37 cellular contexts compared by ENCODE assay signal in the genomic region with DNA sequence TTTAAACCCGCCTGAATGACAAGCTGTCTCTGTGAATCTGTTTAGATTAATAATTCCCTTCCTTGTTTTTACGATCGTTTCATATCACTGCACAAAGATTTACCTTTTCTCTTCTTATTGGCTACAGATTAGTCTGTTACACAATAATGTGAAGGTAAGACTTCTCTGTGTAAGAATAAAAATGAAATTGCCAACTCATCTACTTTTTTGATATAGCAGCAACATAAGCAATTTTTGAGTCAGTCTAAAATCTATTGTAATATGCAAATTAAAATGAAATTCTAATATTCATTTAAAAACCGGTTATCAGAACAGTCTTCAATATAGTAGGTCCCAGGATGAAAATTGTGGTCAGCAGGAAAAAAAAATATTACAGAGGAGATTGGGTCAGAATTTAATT.
"Had no signal": no experiment of that assay in that cellular context is flagged by ENCODE, and none has a peak within 500 bp of the region (broad histone marks: within the 10 kb centered on the region; RNA-seq: fewer than 3 reads in every experiment).

No MANE protein-coding gene starts in this region.

- H3K9me3 Mint-ChIP-seq: activated naive CD4-positive, alpha-beta T cell treated with anti-CD3 and anti-CD28 coated beads for 36 hours; activated naive CD4-positive, alpha-beta T cell treated with anti-CD3 and anti-CD28 coated beads, Interleukin-2, amount 10 ng/mL, durations not matched to agents 7 days and 5 days; activated naive CD4-positive, alpha-beta T cell treated with anti-CD3 and anti-CD28 coated beads, Interleukin-2, amount 50 U/mL, for 24 hours; activated naive CD4-positive, alpha-beta T cell treated with anti-CD3 and anti-CD28 coated beads, Interleukin-2, amount 50 U/mL, for 72 hours; activated naive CD8-positive, alpha-beta T cell treated with anti-CD3 and anti-CD28 coated beads for 36 hours; activated naive CD8-positive, alpha-beta T cell treated with anti-CD3 and anti-CD28 coated beads, Interleukin-2, amount 10 ng/mL, durations not matched to agents 7 days and 5 days; activated naive CD8-positive, alpha-beta T cell treated with anti-CD3 and anti-CD28 coated beads, Interleukin-2, amount 50 U/mL, for 24 hours; activated T-cell treated with anti-CD3 and anti-CD28 coated beads, Interleukin-2, amount 50 U/mL, for 24 hours; activated T-cell treated with anti-CD3 and anti-CD28 coated beads, Interleukin-2, amount 50 U/mL, for 4 hours; activated T-cell treated with anti-CD3 and anti-CD28 coated beads, Interleukin-2, amount 50 U/mL, for 72 hours; activated T-helper 1 cell treated with anti-CD3 and anti-CD28 coated beads, Interleukin-12 subunit alpha, Interleukin-12 subunit beta, Interleukin-2, Interleukin-4 antibody, amounts not matched to agents 30 ng/mL and 10 ng/mL and 1 ng/mL, durations not matched to agents 14 hours and 24 hours and 36 hours; activated T-helper 17 cell treated with anti-CD3 and anti-CD28 coated beads, Interleukin-2, amount 50 U/mL, for 72 hours; activated T-helper 2 cell treated with anti-CD3 and anti-CD28 coated beads, Interferon-gamma antibody, Interleukin-2, Interleukin-4, amounts not matched to agents 10 μg/mL and 5 μg/mL and 100 μg/mL, durations not matched to agents 14 hours and 24 hours and 36 hours; central memory CD8-positive, alpha-beta T cell had no signal

- DNase-seq: activated effector memory CD4-positive, alpha-beta T cell treated with anti-CD3 and anti-CD28 coated beads, Interleukin-2, amount 50 U/mL, for 16 hours; activated effector memory CD4-positive, alpha-beta T cell treated with Interleukin-2 at 50 U/mL for 16 hours; activated gamma-delta T cell; activated gamma-delta T cell treated with Interleukin-2 at 50 U/mL for 16 hours; activated naive CD4-positive, alpha-beta T cell; activated naive CD4-positive, alpha-beta T cell treated with anti-CD3 and anti-CD28 coated beads for 36 hours; activated naive CD4-positive, alpha-beta T cell treated with anti-CD3 and anti-CD28 coated beads, Interleukin-2, amount 10 ng/mL, durations not matched to agents 7 days and 5 days; activated naive CD4-positive, alpha-beta T cell treated with anti-CD3 and anti-CD28 coated beads, Interleukin-2, amount 50 U/mL, for 16 hours; activated naive CD4-positive, alpha-beta T cell treated with Interleukin-2 at 50 U/mL for 16 hours; activated naive CD8-positive, alpha-beta T cell treated with anti-CD3 and anti-CD28 coated beads for 36 hours; activated naive CD8-positive, alpha-beta T cell treated with anti-CD3 and anti-CD28 coated beads, Interleukin-2, amount 10 ng/mL, durations not matched to agents 7 days and 5 days; activated naive CD8-positive, alpha-beta T cell treated with anti-CD3 and anti-CD28 coated beads, Interleukin-2, amount 50 U/mL, for 24 hours; activated T-cell treated with anti-CD3 and anti-CD28 coated beads, Interleukin-2, amount 50 U/mL, for 24 hours; activated T-cell treated with anti-CD3 and anti-CD28 coated beads, Interleukin-2, amount 50 U/mL, for 4 hours; activated T-cell treated with anti-CD3 and anti-CD28 coated beads, Interleukin-2, amount 50 U/mL, for 48 hours; activated T-cell treated with anti-CD3 and anti-CD28 coated beads, Interleukin-2, amount 50 U/mL, for 72 hours; adrenal gland; amniotic stem cell; amygdala; anterior cingulate cortex; aorta; body of pancreas; brain microvascular endothelial cell; caudate nucleus; central memory CD4-positive, alpha-beta T cell; cerebellar nuclear complex had no signal

- H3K4me1 ChIP-seq: adrenal gland, ascending aorta, breast epithelium had no signal

- H3K27me3 Mint-ChIP-seq: activated naive CD8-positive, alpha-beta T cell treated with anti-CD3 and anti-CD28 coated beads, Interleukin-2, amount 10 ng/mL, durations not matched to agents 7 days and 5 days had no signal

- H3K27me3 ChIP-seq: adrenal gland, ascending aorta, body of pancreas, brain microvascular endothelial cell, breast epithelium, cardiac muscle cell had no signal

- FAIRE-seq: astrocyte had no signal

- ATAC-seq: activated naive CD4-positive, alpha-beta T cell treated with anti-CD3 and anti-CD28 coated beads, Interleukin-2, amount 50 U/mL, for 72 hours; activated naive CD8-positive, alpha-beta T cell treated with anti-CD3 and anti-CD28 coated beads, Interleukin-2, amount 50 U/mL, for 24 hours; activated T-cell treated with anti-CD3 and anti-CD28 coated beads, Interleukin-2, amount 50 U/mL, for 4 hours; activated T-cell treated with anti-CD3 and anti-CD28 coated beads, Interleukin-2, amount 50 U/mL, for 72 hours; activated T-helper 17 cell treated with anti-CD3 and anti-CD28 coated beads, Interleukin-2, amount 50 U/mL, for 72 hours; body of pancreas had no signal

- H3K4me3 Mint-ChIP-seq: activated naive CD4-positive, alpha-beta T cell treated with anti-CD3 and anti-CD28 coated beads for 36 hours; activated naive CD4-positive, alpha-beta T cell treated with anti-CD3 and anti-CD28 coated beads, Interleukin-2, amount 10 ng/mL, durations not matched to agents 7 days and 5 days; activated naive CD4-positive, alpha-beta T cell treated with anti-CD3 and anti-CD28 coated beads, Interleukin-2, amount 50 U/mL, for 24 hours; activated naive CD8-positive, alpha-beta T cell; activated naive CD8-positive, alpha-beta T cell treated with anti-CD3 and anti-CD28 coated beads for 36 hours; activated naive CD8-positive, alpha-beta T cell treated with anti-CD3 and anti-CD28 coated beads, Interleukin-2, amount 10 ng/mL, durations not matched to agents 7 days and 5 days; activated naive CD8-positive, alpha-beta T cell treated with anti-CD3 and anti-CD28 coated beads, Interleukin-2, amount 50 U/mL, for 24 hours; activated T-cell treated with anti-CD3 and anti-CD28 coated beads, Interleukin-2, amount 50 U/mL, for 24 hours; activated T-cell treated with anti-CD3 and anti-CD28 coated beads, Interleukin-2, amount 50 U/mL, for 4 hours; activated T-cell treated with anti-CD3 and anti-CD28 coated beads, Interleukin-2, amount 50 U/mL, for 72 hours; activated T-helper 1 cell treated with anti-CD3 and anti-CD28 coated beads, Interleukin-12 subunit alpha, Interleukin-12 subunit beta, Interleukin-2, Interleukin-4 antibody, amounts not matched to agents 30 ng/mL and 10 ng/mL and 1 ng/mL, durations not matched to agents 14 hours and 24 hours and 36 hours; activated T-helper 17 cell treated with anti-CD3 and anti-CD28 coated beads, Interleukin-2, amount 50 U/mL, for 72 hours; central memory CD8-positive, alpha-beta T cell had no signal

- H3K4me1 Mint-ChIP-seq: activated naive CD4-positive, alpha-beta T cell treated with anti-CD3 and anti-CD28 coated beads, Interleukin-2, amount 10 ng/mL, durations not matched to agents 7 days and 5 days; activated naive CD4-positive, alpha-beta T cell treated with anti-CD3 and anti-CD28 coated beads, Interleukin-2, amount 50 U/mL, for 24 hours; activated naive CD8-positive, alpha-beta T cell treated with anti-CD3 and anti-CD28 coated beads, Interleukin-2, amount 10 ng/mL, durations not matched to agents 7 days and 5 days; activated T-helper 17 cell treated with anti-CD3 and anti-CD28 coated beads, Interleukin-2, amount 50 U/mL, for 72 hours; central memory CD8-positive, alpha-beta T cell had no signal

- H3K36me3 ChIP-seq: adrenal gland, ascending aorta, brain microvascular endothelial cell, breast epithelium, cardiac muscle cell had no signal

- H3K27ac Mint-ChIP-seq: activated naive CD4-positive, alpha-beta T cell treated with anti-CD3 and anti-CD28 coated beads for 36 hours; activated naive CD4-positive, alpha-beta T cell treated with anti-CD3 and anti-CD28 coated beads, Interleukin-2, amount 10 ng/mL, durations not matched to agents 7 days and 5 days; activated naive CD8-positive, alpha-beta T cell; activated naive CD8-positive, alpha-beta T cell treated with anti-CD3 and anti-CD28 coated beads for 36 hours; activated naive CD8-positive, alpha-beta T cell treated with anti-CD3 and anti-CD28 coated beads, Interleukin-2, amount 10 ng/mL, durations not matched to agents 7 days and 5 days; activated naive CD8-positive, alpha-beta T cell treated with anti-CD3 and anti-CD28 coated beads, Interleukin-2, amount 50 U/mL, for 24 hours; activated T-cell treated with anti-CD3 and anti-CD28 coated beads, Interleukin-2, amount 50 U/mL, for 24 hours; activated T-cell treated with anti-CD3 and anti-CD28 coated beads, Interleukin-2, amount 50 U/mL, for 72 hours; activated T-helper 1 cell treated with anti-CD3 and anti-CD28 coated beads, Interleukin-12 subunit alpha, Interleukin-12 subunit beta, Interleukin-2, Interleukin-4 antibody, amounts not matched to agents 30 ng/mL and 10 ng/mL and 1 ng/mL, durations not matched to agents 14 hours and 24 hours and 36 hours; activated T-helper 17 cell treated with anti-CD3 and anti-CD28 coated beads, Interleukin-2, amount 50 U/mL, for 72 hours; activated T-helper 2 cell treated with anti-CD3 and anti-CD28 coated beads, Interferon-gamma antibody, Interleukin-2, Interleukin-4, amounts not matched to agents 10 μg/mL and 5 μg/mL and 100 μg/mL, durations not matched to agents 14 hours and 24 hours and 36 hours had no signal

- H3K27ac ChIP-seq: adrenal gland, ascending aorta, body of pancreas, brain microvascular endothelial cell, breast epithelium, cardiac muscle cell had no signal

- H3K9me3 ChIP-seq: adrenal gland, ascending aorta, body of pancreas, breast epithelium had no signal

- H3K36me3 Mint-ChIP-seq: activated naive CD4-positive, alpha-beta T cell treated with anti-CD3 and anti-CD28 coated beads, Interleukin-2, amount 10 ng/mL, durations not matched to agents 7 days and 5 days; activated naive CD4-positive, alpha-beta T cell treated with anti-CD3 and anti-CD28 coated beads, Interleukin-2, amount 50 U/mL, for 24 hours; activated naive CD4-positive, alpha-beta T cell treated with anti-CD3 and anti-CD28 coated beads, Interleukin-2, amount 50 U/mL, for 72 hours; activated naive CD8-positive, alpha-beta T cell; activated naive CD8-positive, alpha-beta T cell treated with anti-CD3 and anti-CD28 coated beads for 36 hours; activated naive CD8-positive, alpha-beta T cell treated with anti-CD3 and anti-CD28 coated beads, Interleukin-2, amount 10 ng/mL, durations not matched to agents 7 days and 5 days had no signal

- H3K4me3 ChIP-seq: adrenal gland, ascending aorta, body of pancreas, breast epithelium, cardiac muscle cell had no signal
